ENCODE assay signal across 1 cellular context in the genomic region with DNA sequence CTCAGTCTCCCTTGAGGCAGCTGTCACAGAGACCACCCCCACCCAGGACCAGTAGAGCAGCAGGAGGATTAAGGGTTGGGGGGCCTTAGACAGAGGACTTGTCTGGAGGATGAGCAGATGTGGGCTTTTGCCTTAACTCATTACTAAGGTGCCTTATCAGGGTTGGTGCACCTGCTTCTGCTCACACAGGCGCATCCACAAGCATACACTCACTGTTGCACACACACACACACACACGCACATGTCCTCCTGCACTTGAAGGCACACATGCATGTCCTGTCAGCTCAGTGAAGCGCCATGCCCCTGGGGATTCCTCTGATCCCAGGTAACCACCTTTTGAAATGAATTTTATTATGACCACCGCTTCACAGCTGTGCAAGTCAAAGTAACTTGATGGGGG.
TF ChIP-seq lines count a peak whose summit lies in the region.

No MANE protein-coding gene starts in this region.

TF ChIP-seq in K562, 482 proteins besides CTCF, POLR2A, EP300 and RAD21:
- TF ChIP-seq, protein P1, sequence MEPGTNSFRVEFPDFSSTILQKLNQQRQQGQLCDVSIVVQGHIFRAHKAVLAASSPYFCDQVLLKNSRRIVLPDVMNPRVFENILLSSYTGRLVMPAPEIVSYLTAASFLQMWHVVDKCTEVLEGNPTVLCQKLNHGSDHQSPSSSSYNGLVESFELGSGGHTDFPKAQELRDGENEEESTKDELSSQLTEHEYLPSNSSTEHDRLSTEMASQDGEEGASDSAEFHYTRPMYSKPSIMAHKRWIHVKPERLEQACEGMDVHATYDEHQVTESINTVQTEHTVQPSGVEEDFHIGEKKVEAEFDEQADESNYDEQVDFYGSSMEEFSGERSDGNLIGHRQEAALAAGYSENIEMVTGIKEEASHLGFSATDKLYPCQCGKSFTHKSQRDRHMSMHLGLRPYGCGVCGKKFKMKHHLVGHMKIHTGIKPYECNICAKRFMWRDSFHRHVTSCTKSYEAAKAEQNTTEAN (CRISPR knock-in tag; IDR thresholded peaks at IDR 0.05) = peak; percentile 67; the same call in 1 of the 2 replicates
- TF ChIP-seq TAL1 (IDR thresholded peaks at IDR 0.05) = peak; percentile 39; the same call in 1 of the 2 replicates
- peak; percentile 25; the same call in 1 of the 2 replicates for TF ChIP-seq ARID1B (IDR thresholded peaks at IDR 0.05)
- TF ChIP-seq MEF2A (IDR thresholded peaks at IDR 0.05; ENCODE audit: control insufficient read depth, low read depth, low read length) = no peak
- peak; percentile 73 for TF ChIP-seq TCF3 (CRISPR knock-in tag; IDR thresholded peaks at IDR 0.05)
- TF ChIP-seq NRF1 (conservative IDR thresholded peaks at IDR 0.05 in 1 of 2, IDR thresholded peaks at IDR 0.05 in 1 of 2) = 0 out of 4 replicates have a peak, but pooled peaks of 1 of the 2 experiments have one; percentile 30
- peak; percentile 40 for TF ChIP-seq CBFA2T2 (conservative IDR thresholded peaks at IDR 0.05)
- peak; percentile 69 for TF ChIP-seq CBFA2T3 (IDR thresholded peaks at IDR 0.05)
- no peak for TF ChIP-seq DPF2 (IDR thresholded peaks at IDR 0.05)
- TF ChIP-seq L3MBTL2 (IDR thresholded peaks at IDR 0.05) = 0 out of 2 replicates have a peak, but pooled peaks have one; percentile 36
